ENCODE assay signal across 28 cellular contexts in the genomic region with DNA sequence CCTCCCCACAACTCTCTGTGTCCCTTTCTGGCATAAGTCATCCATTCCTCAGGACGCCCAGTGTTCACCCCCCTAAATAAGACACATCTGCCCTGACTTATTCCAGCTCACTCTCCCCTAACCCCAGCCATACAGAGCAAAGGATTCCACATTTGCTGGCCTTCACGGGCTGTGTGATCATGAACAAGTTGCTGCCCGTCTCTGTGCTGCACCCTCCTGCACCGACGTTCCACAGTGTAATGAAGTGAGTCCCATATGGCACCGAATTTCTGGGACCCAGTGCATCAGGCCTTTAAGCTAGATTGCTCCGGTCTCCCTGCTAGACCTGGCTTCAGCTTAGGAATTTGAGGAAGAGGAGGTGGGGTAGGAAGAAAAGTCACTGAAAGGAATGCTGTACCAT. TPM values are rescaled to one million over a fixed set of nuclear protein-coding genes. Genes with fewer than 3 reads are reported as not detected.
"Had no signal": no experiment of that assay in that cellular context is flagged by ENCODE, and none has a peak within 500 bp of the region (broad histone marks: within the 10 kb centered on the region; RNA-seq: fewer than 3 reads in every experiment).

No MANE protein-coding gene starts in this region.

- H2AFZ ChIP-seq: neural progenitor cell had no signal

- H3K4me3 ChIP-seq: colonic mucosa, esophagus squamous epithelium, neural progenitor cell, ovary, psoas muscle, skin epidermis, spleen, testis, tibial artery had no signal

- H3K27ac Mint-ChIP-seq: immature natural killer cell; naive thymus-derived CD4-positive, alpha-beta T cell; nephron; stimulated activated memory B cell treated with anti-CD40 and anti-IgM and Interleukin-4, amounts not matched to agents 10 μg/mL and 1 μg/mL and 100 μg/mL, for 72 hours; type B pancreatic cell had no signal

- H3K9ac ChIP-seq: neural progenitor cell had no signal

- H3K36me3 ChIP-seq: colonic mucosa, esophagus squamous epithelium, neural progenitor cell, ovary, spleen, tibial artery had no signal

- H3K4me2 ChIP-seq: neural progenitor cell had no signal

- H3K27me3 ChIP-seq: colonic mucosa, neural progenitor cell, ovary, spleen, testis, tibial artery had no signal

- H3K9me3 ChIP-seq: colonic mucosa, esophagus squamous epithelium, ovary, psoas muscle, spleen, testis, tibial artery had no signal

- H3K9me3 Mint-ChIP-seq: immature natural killer cell; naive thymus-derived CD4-positive, alpha-beta T cell; nephron; neural progenitor cell; stimulated activated memory B cell treated with anti-CD40 and anti-IgM and Interleukin-4, amounts not matched to agents 10 μg/mL and 1 μg/mL and 100 μg/mL, for 72 hours; type B pancreatic cell had no signal

- H3K4me1 ChIP-seq: colonic mucosa, esophagus squamous epithelium, neural progenitor cell, psoas muscle, spleen, testis, tibial artery had no signal

- H3K4me3 Mint-ChIP-seq: immature natural killer cell; nephron; neural progenitor cell; stimulated activated memory B cell treated with anti-CD40 and anti-IgM and Interleukin-4, amounts not matched to agents 10 μg/mL and 1 μg/mL and 100 μg/mL, for 72 hours; type B pancreatic cell had no signal

- H3K36me3 Mint-ChIP-seq: immature natural killer cell; naive thymus-derived CD4-positive, alpha-beta T cell; neural progenitor cell; stimulated activated memory B cell treated with anti-CD40 and anti-IgM and Interleukin-4, amounts not matched to agents 10 μg/mL and 1 μg/mL and 100 μg/mL, for 72 hours; type B pancreatic cell had no signal

- H3K27ac ChIP-seq: colonic mucosa, esophagus squamous epithelium, neural progenitor cell, ovary, psoas muscle, skin epidermis, spleen, testis, tibial artery had no signal

- DNase-seq: colonic mucosa; dermis blood vessel endothelial cell; effector memory CD4-positive, alpha-beta T cell; erythroblast; esophagus squamous epithelium; foreskin melanocyte; hypothalamus; immature natural killer cell; islet precursor cell; kidney glomerular epithelial cell; mesenchymal stem cell; midbrain; naive thymus-derived CD4-positive, alpha-beta T cell; ovary; psoas muscle; spleen; stimulated activated CD4-positive, alpha-beta T cell treated with anti-CD3 and anti-CD28 coated beads, Interleukin-4, amount 100 ng/mL, for 4 hours; stimulated activated naive CD8-positive, alpha-beta T cell treated with anti-CD3 and anti-CD28 coated beads, Interleukin-15, Interleukin-2, amounts not matched to agents 100 U/mL and 50 U/mL, for 24 hours; substantia nigra; testis; tibial artery had no signal

- ATAC-seq: left lobe of liver; naive thymus-derived CD4-positive, alpha-beta T cell; psoas muscle; right cardiac atrium; stimulated activated memory B cell treated with anti-CD40 and anti-IgM and Interleukin-4, amounts not matched to agents 10 μg/mL and 1 μg/mL and 100 μg/mL, for 72 hours; stimulated activated naive CD8-positive, alpha-beta T cell treated with anti-CD3 and anti-CD28 coated beads, Interleukin-15, Interleukin-2, amounts not matched to agents 100 U/mL and 50 U/mL, for 24 hours had no signal

RNA-seq across cellular contexts. Expression of gene LRRC32, which starts 22.4 kb away (rescaled TPM):
- polyA plus RNA-seq: naive thymus-derived CD4-positive, alpha-beta T cell had no signal
